ENCODE assay signal across 9 cellular contexts in the genomic region with DNA sequence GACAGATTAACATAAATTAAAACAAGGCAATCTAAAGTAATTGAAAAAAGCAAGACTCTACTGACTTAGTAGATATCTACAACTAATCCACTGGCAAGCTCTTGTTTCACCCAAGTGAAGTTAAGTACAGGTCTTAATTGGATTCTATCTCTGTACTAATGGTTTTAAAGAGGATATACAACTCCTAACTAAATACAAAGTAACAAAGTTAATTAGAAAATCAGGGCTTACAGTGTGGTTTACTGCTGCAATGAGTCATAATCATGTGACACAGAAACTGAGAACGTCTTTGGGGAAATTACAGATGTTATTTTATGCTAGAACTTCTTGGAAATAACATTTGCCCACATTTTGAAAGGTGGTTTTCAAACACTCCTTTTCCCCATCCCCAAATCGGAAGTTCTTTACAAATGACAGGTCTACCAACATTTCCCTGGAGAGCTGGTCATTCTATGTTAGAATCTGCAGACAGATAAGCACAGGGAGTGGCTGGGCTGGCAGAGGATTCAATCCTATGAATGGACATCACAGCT.
DNase-seq lines count a peak whose midpoint lies in the region; ATAC-seq and TF ChIP-seq lines count a peak whose summit lies in the region.
"Had no signal": no experiment of that assay in that cellular context is flagged by ENCODE, and none has a peak within 500 bp of the region (broad histone marks: within the 10 kb centered on the region; RNA-seq: fewer than 3 reads in every experiment).

No MANE protein-coding gene starts in this region.

- peaks cover 3% of the 10 kb centered on the region for H3K4me1 ChIP-seq in mucosa of descending colon (ENCODE audit: low read depth)

- no peak for TF ChIP-seq CTCF in mucosa of descending colon (IDR thresholded peaks at IDR 0.05)

- CTCF ChIA-PET in activated CD4-positive, alpha-beta memory T cell treated with anti-CD3 and anti-CD28 coated beads for 36 hours (lab: Charles Lee) = interaction anchor here (0.7 to 1.0 kb wide), 2 partner anchors 31 to 117 kb away, joined by 3 read pairs; no protein-coding TSS in a partner anchor

- H3K4me3 Mint-ChIP-seq in activated CD4-positive, alpha-beta memory T cell treated with anti-CD3 and anti-CD28 coated beads for 36 hours = peak overlapping the region; percentile 18
- H3K4me3 Mint-ChIP-seq: H9 had no signal

- peaks cover 34% of the 10 kb centered on the region for H3K36me3 Mint-ChIP-seq in activated CD4-positive, alpha-beta memory T cell treated with anti-CD3 and anti-CD28 coated beads for 36 hours

- H3K27me3 Mint-ChIP-seq in activated CD4-positive, alpha-beta memory T cell treated with anti-CD3 and anti-CD28 coated beads for 36 hours = no peaks in the 10 kb centered on the region

- intact Hi-C loops in activated CD4-positive, alpha-beta memory T cell treated with anti-CD3 and anti-CD28 coated beads for 36 hours (cut with micrococcal nuclease) = loop anchor here (1.0 kb wide), 1 partner anchor 33 kb away; no protein-coding TSS in a partner anchor
- intact Hi-C loops in mucosa of descending colon (cut with DNase I, micrococcal nuclease) = no loop called here

- DNase-seq in activated CD4-positive, alpha-beta memory T cell treated with anti-CD3 and anti-CD28 coated beads for 36 hours = no peak
- DNase-seq in mucosa of descending colon = no peak
- DNase-seq in NCI-H446 treated with DMSO at 0.1 percent for 48 hours (lab: John Stamatoyannopoulos, UW) = no peak
- no peak for DNase-seq in activated CD4-positive, CD25-positive, alpha-beta regulatory T cell treated with anti-CD3 and anti-CD28 coated beads, Interleukin-2, amount 50 U/mL, for 72 hours
- DNase-seq in islet precursor cell = no peak
- DNase-seq: H9 had no signal

- no peaks in the 10 kb centered on the region for H3K9me3 ChIP-seq in mucosa of descending colon

- ATAC-seq in GM18861 (IDR thresholded peaks at IDR 0.05; ENCODE audit: unreplicated experiment) (peak; percentile 92), HG02885 (IDR thresholded peaks at IDR 0.05; ENCODE audit: poor library complexity, unreplicated experiment) (peak; percentile 56), mucosa of descending colon (peak; percentile 70), HG02884 (IDR thresholded peaks at IDR 0.05; ENCODE audit: unreplicated experiment) (no peak)

- POLR2A ChIA-PET in activated CD4-positive, alpha-beta memory T cell treated with anti-CD3 and anti-CD28 coated beads for 36 hours (lab: Charles Lee) = interaction anchor here (0.9 kb wide), 1 partner anchor 9 kb away, joined by 3 read pairs; no protein-coding TSS in a partner anchor

- peaks cover 23% of the 10 kb centered on the region for H3K4me1 Mint-ChIP-seq in activated CD4-positive, alpha-beta memory T cell treated with anti-CD3 and anti-CD28 coated beads for 36 hours (ENCODE audit: low read depth)

- H3K27ac Mint-ChIP-seq in activated CD4-positive, alpha-beta memory T cell treated with anti-CD3 and anti-CD28 coated beads for 36 hours = peak overlapping the region; percentile 40

- H3K36me3 ChIP-seq in mucosa of descending colon (ENCODE audit: low read depth) = no peaks in the 10 kb centered on the region

- no peaks in the 10 kb centered on the region for H3K9me3 Mint-ChIP-seq in activated CD4-positive, alpha-beta memory T cell treated with anti-CD3 and anti-CD28 coated beads for 36 hours
- H3K9me3 Mint-ChIP-seq: H9 had no signal

- no peak overlapping the region for H3K4me3 ChIP-seq in mucosa of descending colon
